In the genomic region with DNA sequence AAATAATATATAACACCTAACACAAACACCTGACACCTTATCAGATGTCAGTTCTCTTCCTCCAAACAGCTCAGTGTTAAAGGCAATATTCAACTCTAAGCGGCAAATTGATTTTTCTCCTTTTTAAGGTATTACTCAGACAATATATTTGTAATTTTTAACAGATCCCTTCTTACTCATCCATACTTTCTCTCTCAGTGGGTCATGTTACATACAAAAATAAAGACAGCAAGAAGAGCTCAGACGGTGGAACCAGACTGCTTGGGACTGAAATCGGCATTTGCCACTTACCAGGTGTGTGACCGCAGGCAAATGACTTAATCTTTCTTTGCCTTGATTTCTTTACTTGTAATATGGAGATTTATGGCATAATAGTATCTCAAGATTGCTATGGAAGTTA, we compare ENCODE assay signal across 2 cellular contexts.
TF ChIP-seq lines count a peak whose summit lies in the region.

No MANE protein-coding gene starts in this region.

TF ChIP-seq in GM23338, 12 proteins besides CTCF, POLR2A, EP300 and RAD21 (continued from another document):
- TF ChIP-seq, protein P1, sequence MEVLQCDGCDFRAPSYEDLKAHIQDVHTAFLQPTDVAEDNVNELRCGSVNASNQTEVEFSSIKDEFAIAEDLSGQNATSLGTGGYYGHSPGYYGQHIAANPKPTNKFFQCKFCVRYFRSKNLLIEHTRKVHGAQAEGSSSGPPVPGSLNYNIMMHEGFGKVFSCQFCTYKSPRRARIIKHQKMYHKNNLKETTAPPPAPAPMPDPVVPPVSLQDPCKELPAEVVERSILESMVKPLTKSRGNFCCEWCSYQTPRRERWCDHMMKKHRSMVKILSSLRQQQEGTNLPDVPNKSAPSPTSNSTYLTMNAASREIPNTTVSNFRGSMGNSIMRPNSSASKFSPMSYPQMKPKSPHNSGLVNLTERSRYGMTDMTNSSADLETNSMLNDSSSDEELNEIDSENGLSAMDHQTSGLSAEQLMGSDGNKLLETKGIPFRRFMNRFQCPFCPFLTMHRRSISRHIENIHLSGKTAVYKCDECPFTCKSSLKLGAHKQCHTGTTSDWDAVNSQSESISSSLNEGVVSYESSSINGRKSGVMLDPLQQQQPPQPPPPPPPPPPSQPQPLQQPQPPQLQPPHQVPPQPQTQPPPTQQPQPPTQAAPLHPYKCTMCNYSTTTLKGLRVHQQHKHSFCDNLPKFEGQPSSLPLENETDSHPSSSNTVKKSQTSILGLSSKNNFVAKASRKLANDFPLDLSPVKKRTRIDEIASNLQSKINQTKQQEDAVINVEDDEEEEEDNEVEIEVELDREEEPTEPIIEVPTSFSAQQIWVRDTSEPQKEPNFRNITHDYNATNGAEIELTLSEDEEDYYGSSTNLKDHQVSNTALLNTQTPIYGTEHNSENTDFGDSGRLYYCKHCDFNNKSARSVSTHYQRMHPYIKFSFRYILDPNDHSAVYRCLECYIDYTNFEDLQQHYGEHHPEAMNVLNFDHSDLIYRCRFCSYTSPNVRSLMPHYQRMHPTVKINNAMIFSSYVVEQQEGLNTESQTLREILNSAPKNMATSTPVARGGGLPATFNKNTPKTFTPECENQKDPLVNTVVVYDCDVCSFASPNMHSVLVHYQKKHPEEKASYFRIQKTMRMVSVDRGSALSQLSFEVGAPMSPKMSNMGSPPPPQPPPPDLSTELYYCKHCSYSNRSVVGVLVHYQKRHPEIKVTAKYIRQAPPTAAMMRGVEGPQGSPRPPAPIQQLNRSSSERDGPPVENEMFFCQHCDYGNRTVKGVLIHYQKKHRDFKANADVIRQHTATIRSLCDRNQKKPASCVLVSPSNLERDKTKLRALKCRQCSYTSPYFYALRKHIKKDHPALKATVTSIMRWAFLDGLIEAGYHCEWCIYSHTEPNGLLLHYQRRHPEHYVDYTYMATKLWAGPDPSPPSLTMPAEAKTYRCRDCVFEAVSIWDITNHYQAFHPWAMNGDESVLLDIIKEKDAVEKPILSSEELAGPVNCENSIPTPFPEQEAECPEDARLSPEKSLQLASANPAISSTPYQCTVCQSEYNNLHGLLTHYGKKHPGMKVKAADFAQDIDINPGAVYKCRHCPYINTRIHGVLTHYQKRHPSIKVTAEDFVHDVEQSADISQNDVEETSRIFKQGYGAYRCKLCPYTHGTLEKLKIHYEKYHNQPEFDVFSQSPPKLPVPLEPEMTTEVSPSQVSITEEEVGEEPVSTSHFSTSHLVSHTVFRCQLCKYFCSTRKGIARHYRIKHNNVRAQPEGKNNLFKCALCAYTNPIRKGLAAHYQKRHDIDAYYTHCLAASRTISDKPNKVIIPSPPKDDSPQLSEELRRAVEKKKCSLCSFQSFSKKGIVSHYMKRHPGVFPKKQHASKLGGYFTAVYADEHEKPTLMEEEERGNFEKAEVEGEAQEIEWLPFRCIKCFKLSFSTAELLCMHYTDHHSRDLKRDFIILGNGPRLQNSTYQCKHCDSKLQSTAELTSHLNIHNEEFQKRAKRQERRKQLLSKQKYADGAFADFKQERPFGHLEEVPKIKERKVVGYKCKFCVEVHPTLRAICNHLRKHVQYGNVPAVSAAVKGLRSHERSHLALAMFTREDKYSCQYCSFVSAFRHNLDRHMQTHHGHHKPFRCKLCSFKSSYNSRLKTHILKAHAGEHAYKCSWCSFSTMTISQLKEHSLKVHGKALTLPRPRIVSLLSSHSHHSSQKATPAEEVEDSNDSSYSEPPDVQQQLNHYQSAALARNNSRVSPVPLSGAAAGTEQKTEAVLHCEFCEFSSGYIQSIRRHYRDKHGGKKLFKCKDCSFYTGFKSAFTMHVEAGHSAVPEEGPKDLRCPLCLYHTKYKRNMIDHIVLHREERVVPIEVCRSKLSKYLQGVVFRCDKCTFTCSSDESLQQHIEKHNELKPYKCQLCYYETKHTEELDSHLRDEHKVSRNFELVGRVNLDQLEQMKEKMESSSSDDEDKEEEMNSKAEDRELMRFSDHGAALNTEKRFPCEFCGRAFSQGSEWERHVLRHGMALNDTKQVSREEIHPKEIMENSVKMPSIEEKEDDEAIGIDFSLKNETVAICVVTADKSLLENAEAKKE (CRISPR knock-in tag; IDR thresholded peaks at IDR 0.05) = no peak
- TF ChIP-seq, protein P2, sequence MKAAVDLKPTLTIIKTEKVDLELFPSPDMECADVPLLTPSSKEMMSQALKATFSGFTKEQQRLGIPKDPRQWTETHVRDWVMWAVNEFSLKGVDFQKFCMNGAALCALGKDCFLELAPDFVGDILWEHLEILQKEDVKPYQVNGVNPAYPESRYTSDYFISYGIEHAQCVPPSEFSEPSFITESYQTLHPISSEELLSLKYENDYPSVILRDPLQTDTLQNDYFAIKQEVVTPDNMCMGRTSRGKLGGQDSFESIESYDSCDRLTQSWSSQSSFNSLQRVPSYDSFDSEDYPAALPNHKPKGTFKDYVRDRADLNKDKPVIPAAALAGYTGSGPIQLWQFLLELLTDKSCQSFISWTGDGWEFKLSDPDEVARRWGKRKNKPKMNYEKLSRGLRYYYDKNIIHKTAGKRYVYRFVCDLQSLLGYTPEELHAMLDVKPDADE (IDR thresholded peaks at IDR 0.05) = no peak

TF ChIP-seq in SK-N-SH treated with all-trans-retinoic acid at 6 μM for 48 hours, 23 proteins besides CTCF, POLR2A, EP300 and RAD21 (continued from another document):
- TF ChIP-seq, protein P3, sequence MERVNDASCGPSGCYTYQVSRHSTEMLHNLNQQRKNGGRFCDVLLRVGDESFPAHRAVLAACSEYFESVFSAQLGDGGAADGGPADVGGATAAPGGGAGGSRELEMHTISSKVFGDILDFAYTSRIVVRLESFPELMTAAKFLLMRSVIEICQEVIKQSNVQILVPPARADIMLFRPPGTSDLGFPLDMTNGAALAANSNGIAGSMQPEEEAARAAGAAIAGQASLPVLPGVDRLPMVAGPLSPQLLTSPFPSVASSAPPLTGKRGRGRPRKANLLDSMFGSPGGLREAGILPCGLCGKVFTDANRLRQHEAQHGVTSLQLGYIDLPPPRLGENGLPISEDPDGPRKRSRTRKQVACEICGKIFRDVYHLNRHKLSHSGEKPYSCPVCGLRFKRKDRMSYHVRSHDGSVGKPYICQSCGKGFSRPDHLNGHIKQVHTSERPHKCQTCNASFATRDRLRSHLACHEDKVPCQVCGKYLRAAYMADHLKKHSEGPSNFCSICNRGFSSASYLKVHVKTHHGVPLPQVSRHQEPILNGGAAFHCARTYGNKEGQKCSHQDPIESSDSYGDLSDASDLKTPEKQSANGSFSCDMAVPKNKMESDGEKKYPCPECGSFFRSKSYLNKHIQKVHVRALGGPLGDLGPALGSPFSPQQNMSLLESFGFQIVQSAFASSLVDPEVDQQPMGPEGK (CRISPR knock-in tag; IDR thresholded peaks at IDR 0.05; ENCODE audit: borderline replicate concordance) = no peak
- TF ChIP-seq, protein P4, sequence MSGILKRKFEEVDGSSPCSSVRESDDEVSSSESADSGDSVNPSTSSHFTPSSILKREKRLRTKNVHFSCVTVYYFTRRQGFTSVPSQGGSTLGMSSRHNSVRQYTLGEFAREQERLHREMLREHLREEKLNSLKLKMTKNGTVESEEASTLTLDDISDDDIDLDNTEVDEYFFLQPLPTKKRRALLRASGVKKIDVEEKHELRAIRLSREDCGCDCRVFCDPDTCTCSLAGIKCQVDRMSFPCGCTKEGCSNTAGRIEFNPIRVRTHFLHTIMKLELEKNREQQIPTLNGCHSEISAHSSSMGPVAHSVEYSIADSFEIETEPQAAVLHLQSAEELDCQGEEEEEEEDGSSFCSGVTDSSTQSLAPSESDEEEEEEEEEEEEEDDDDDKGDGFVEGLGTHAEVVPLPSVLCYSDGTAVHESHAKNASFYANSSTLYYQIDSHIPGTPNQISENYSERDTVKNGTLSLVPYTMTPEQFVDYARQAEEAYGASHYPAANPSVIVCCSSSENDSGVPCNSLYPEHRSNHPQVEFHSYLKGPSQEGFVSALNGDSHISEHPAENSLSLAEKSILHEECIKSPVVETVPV (CRISPR knock-in tag; IDR thresholded peaks at IDR 0.05) = no peak
TF ChIP-seq in SK-N-SH treated with all-trans-retinoic acid at 6 μM for 48 hours: peak in this region for 0.
